ENCODE assay signal across 1 cellular context in genomic region chr11:71606853-71607519, GRCh38.
TF ChIP-seq lines count a peak whose summit lies in the region.

No MANE protein-coding gene starts in this region.

TF ChIP-seq in H1, 55 proteins besides CTCF, POLR2A, EP300 and RAD21:
- TF ChIP-seq EZH2 (IDR thresholded peaks at IDR 0.05; ENCODE audit: low read depth, low read length, severe bottlenecking): peak; percentile 60
- TF ChIP-seq E2F6 (IDR thresholded peaks at IDR 0.05): 0 out of 2 replicates have a peak, but pooled peaks have one; percentile 46
- peak; percentile 29; the same call in 1 of the 2 replicates for TF ChIP-seq MAX (IDR thresholded peaks at IDR 0.05)
